9 cellular contexts compared by ENCODE assay signal in genomic region chr9:97635026-97635425, GRCh38. TPM values are rescaled to one million over a fixed set of nuclear protein-coding genes. Genes with fewer than 3 reads are reported as not detected.
DNase-seq lines count a peak whose midpoint lies in the region; ATAC-seq and TF ChIP-seq lines count a peak whose summit lies in the region.
"Had no signal": no experiment of that assay in that cellular context is flagged by ENCODE, and none has a peak within 500 bp of the region (broad histone marks: within the 10 kb centered on the region; RNA-seq: fewer than 3 reads in every experiment).

No MANE protein-coding gene starts in this region.

- H3K36me3 ChIP-seq in MM.1S (replicated peaks; ENCODE audit: insufficient read depth, low read length), result 0 out of 2 replicates have a peak, but pooled peaks cover 1% of the 10 kb centered on the region
- H3K36me3 ChIP-seq in duodenal mucosa (ENCODE audit: control insufficient read depth in 1 of 2, insufficient read depth in 2 of 2, low read length in 2 of 2), result no peaks in the 10 kb centered on the region
- H3K36me3 ChIP-seq in neuron (ENCODE audit: insufficient read depth, low read length), result no peaks in the 10 kb centered on the region

- no peaks in the 10 kb centered on the region for H3K9me3 Mint-ChIP-seq in Calu3 (ENCODE audit: low read depth, unreplicated experiment)

- TF ChIP-seq CTCF in Calu3 (IDR thresholded peaks at IDR 0.05; ENCODE audit: unreplicated experiment), result no peak
- no peak for TF ChIP-seq CTCF in MM.1S (IDR thresholded peaks at IDR 0.05; ENCODE audit: low read length)
- no peak for TF ChIP-seq CTCF in GM13977 (IDR thresholded peaks at IDR 0.05; ENCODE audit: extremely low read depth, insufficient read depth, missing control alignments)

- H3K9ac ChIP-seq in MM.1S (ENCODE audit: low read length) (peak overlapping the region; percentile 91; the same call in 1 of the 2 replicates), duodenal mucosa (ENCODE audit: low read depth in 1 of 2, low read length in 2 of 2) (peak overlapping the region in 1 of 2 donors; percentile 96)

- intact Hi-C loops in Calu3 (cut with micrococcal nuclease; ENCODE audit: unreplicated experiment), result no loop called here

- peak overlapping the region; percentile 83 for H3K4me2 ChIP-seq in MM.1S (ENCODE audit: low read depth, low read length)

- peaks cover 11% of the 10 kb centered on the region for H3K4me1 ChIP-seq in MM.1S (ENCODE audit: low read length)
- peaks cover 32 to 42% of the 10 kb centered on the region in 2 donors for H3K4me1 ChIP-seq in duodenal mucosa (ENCODE audit: control insufficient read depth in 1 of 2, insufficient read depth in 2 of 2, low read length in 2 of 2)
- H3K4me1 ChIP-seq in neuron (ENCODE audit: insufficient read depth, low read length), result peaks cover 29% of the 10 kb centered on the region

- BruUV-seq in Calu3 (replicated peaks; lab: Mats Ljungman, UMichigan), result no TSS peak

- H3K79me2 ChIP-seq in MM.1S (ENCODE audit: low read length), result peaks cover 84% of the 10 kb centered on the region

- peak overlapping the region; percentile 93 for H3K4me3 ChIP-seq in MM.1S (ENCODE audit: low read length)
- H3K4me3 ChIP-seq in duodenal mucosa (ENCODE audit: low read depth in 1 of 2, low read length in 2 of 2), result peak overlapping the region; percentile 87 to 96
- peak overlapping the region; percentile 92 for H3K4me3 ChIP-seq in neuron (ENCODE audit: low read length)

- CTCF ChIA-PET in Calu3 (lab: Charles Lee), result no interaction called here

- in situ Hi-C loops in GM13977 (cut with MboI; ENCODE audit: low pct_unique_long_range_greater_than_20kb, low sequenced_read_pairs, unreplicated experiment), result no loop called here

- H3K27ac Mint-ChIP-seq in Calu3 (ENCODE audit: unreplicated experiment), result peak overlapping the region; percentile 100

- peaks cover 41% of the 10 kb centered on the region for H3K36me3 Mint-ChIP-seq in Calu3 (ENCODE audit: insufficient read depth, unreplicated experiment)

- no peak overlapping the region for H3K27ac ChIP-seq in MM.1S (ENCODE audit: low read length)
- no peak overlapping the region for H3K27ac ChIP-seq in duodenal mucosa (ENCODE audit: low read depth, low read length)
- no peak overlapping the region for H3K27ac ChIP-seq in substantia nigra (ENCODE audit: low read depth, low read length, poor library complexity, severe bottlenecking)

- H3F3A ChIP-seq in MM.1S (ENCODE audit: insufficient read depth, low read length), result peaks cover 27% of the 10 kb centered on the region

- H3K9me2 ChIP-seq in MM.1S (replicated peaks; ENCODE audit: insufficient read depth, low read length), result no peaks in the 10 kb centered on the region

- H3K27me3 ChIP-seq in MM.1S (replicated peaks; ENCODE audit: insufficient read depth, low read length) (no peaks in the 10 kb centered on the region), duodenal mucosa (ENCODE audit: control insufficient read depth in 1 of 2, insufficient read depth in 2 of 2, low read length in 2 of 2) (no peaks in the 10 kb centered on the region), neuron (ENCODE audit: insufficient read depth, low read length) (no peaks in the 10 kb centered on the region)

- DNase-seq in Calu3, result no peak
- DNase-seq in MM.1S, result no peak
- DNase-seq in substantia nigra (lab: John Stamatoyannopoulos, UW), result no peak
- no peak for DNase-seq in SHP77 treated with DMSO at 0.1 percent for 48 hours (lab: John Stamatoyannopoulos, UW)
- DNase-seq in GM13977 (ENCODE audit: low spot score), result no peak
- DNase-seq: activated CD4-positive, CD25-positive, alpha-beta regulatory T cell treated with anti-CD3 and anti-CD28 coated beads, Interleukin-2, amount 50 U/mL, for 72 hours had no signal

- H3K9me3 ChIP-seq in MM.1S (replicated peaks; ENCODE audit: insufficient read depth, low read length) (no peaks in the 10 kb centered on the region), duodenal mucosa (ENCODE audit: control insufficient read depth in 1 of 2, low read length in 2 of 2) (no peaks in the 10 kb centered on the region), neuron (ENCODE audit: low read length) (no peaks in the 10 kb centered on the region)

- peaks cover 21% of the 10 kb centered on the region for H4K20me1 ChIP-seq in MM.1S (ENCODE audit: insufficient read depth, low read length)

- H3K4me3 Mint-ChIP-seq in Calu3 (ENCODE audit: low read depth, unreplicated experiment), result peak overlapping the region; percentile 99

- no peaks in the 10 kb centered on the region for H3K27me3 Mint-ChIP-seq in Calu3 (ENCODE audit: unreplicated experiment)

- H3K4me1 Mint-ChIP-seq in Calu3 (ENCODE audit: low read depth, unreplicated experiment), result peaks cover 24% of the 10 kb centered on the region

- ATAC-seq in HG03520 (IDR thresholded peaks at IDR 0.05; ENCODE audit: unreplicated experiment), result no peak

- no peak overlapping the region for H2AFZ ChIP-seq in MM.1S (ENCODE audit: low read length)
- no peak overlapping the region for H2AFZ ChIP-seq in neuron (ENCODE audit: low read depth, low read length)

RNA-seq across cellular contexts. Expression of gene NCBP1, which starts 1.4 kb away (rescaled TPM):
- 28.0 and 32.2 TPM in 2 replicates for total RNA-seq in Calu3 (2022)

RNA-seq across cellular contexts. Expression of gene TSTD2, which starts 1.9 kb away (rescaled TPM):
- total RNA-seq in Calu3 (2022), result 12.6 and 12.7 TPM in 2 replicates
